ENCODE assay signal across 29 cellular contexts in genomic region chr21:35058058-35058457, GRCh38.
"Had no signal": no experiment of that assay in that cellular context is flagged by ENCODE, and none has a peak within 500 bp of the region (broad histone marks: within the 10 kb centered on the region; RNA-seq: fewer than 3 reads in every experiment).

No MANE protein-coding gene starts in this region.

- H3K4me1 ChIP-seq: Peyer's patch had no signal

- H3K27ac ChIP-seq: Peyer's patch, WERI-Rb-1 had no signal

- H3K27me3 Mint-ChIP-seq: activated CD8-positive, alpha-beta T cell treated with anti-CD3 and anti-CD28 coated beads for 36 hours; activated naive CD8-positive, alpha-beta T cell; activated naive CD8-positive, alpha-beta T cell treated with anti-CD3 and anti-CD28 coated beads, Interleukin-2, amount 50 U/mL, for 24 hours; brain; T-cell; T-helper 17 cell had no signal

- H3K36me3 ChIP-seq: Peyer's patch, WERI-Rb-1 had no signal

- H3K9me3 Mint-ChIP-seq: activated CD8-positive, alpha-beta T cell treated with anti-CD3 and anti-CD28 coated beads for 36 hours; activated naive CD4-positive, alpha-beta T cell treated with anti-CD3 and anti-CD28 coated beads for 36 hours; activated naive CD8-positive, alpha-beta T cell treated with anti-CD3 and anti-CD28 coated beads, Interleukin-2, amount 50 U/mL, for 24 hours; activated T-helper 1 cell treated with anti-CD3 and anti-CD28 coated beads, Interleukin-12 subunit alpha, Interleukin-12 subunit beta, Interleukin-2, Interleukin-4 antibody, amounts not matched to agents 30 ng/mL and 10 ng/mL and 1 ng/mL, durations not matched to agents 14 hours and 24 hours and 36 hours; brain; T-cell had no signal

- H3K4me3 ChIP-seq: Peyer's patch had no signal

- H3K27ac Mint-ChIP-seq: activated CD8-positive, alpha-beta T cell treated with anti-CD3 and anti-CD28 coated beads for 36 hours; activated naive CD4-positive, alpha-beta T cell treated with anti-CD3 and anti-CD28 coated beads for 36 hours; activated naive CD8-positive, alpha-beta T cell treated with anti-CD3 and anti-CD28 coated beads, Interleukin-2, amount 50 U/mL, for 24 hours; brain; T-cell; T-helper 17 cell had no signal

- H3K36me3 Mint-ChIP-seq: activated naive CD8-positive, alpha-beta T cell; brain; T-cell had no signal

- DNase-seq: activated CD4-positive, alpha-beta T cell treated with anti-CD3 and anti-CD28 coated beads for 1 hour; activated CD4-positive, alpha-beta T cell treated with anti-CD3 and anti-CD28 coated beads for 48 hours; activated CD4-positive, CD25-positive, alpha-beta regulatory T cell; activated CD8-positive, alpha-beta T cell treated with anti-CD3 and anti-CD28 coated beads for 36 hours; activated effector memory CD4-positive, alpha-beta T cell treated with anti-CD3 and anti-CD28 coated beads, Interleukin-2, amount 50 U/mL, for 16 hours; activated naive CD4-positive, alpha-beta T cell treated with anti-CD3 and anti-CD28 coated beads for 36 hours; activated naive CD8-positive, alpha-beta T cell treated with anti-CD3 and anti-CD28 coated beads, Interleukin-2, amount 50 U/mL, for 24 hours; activated T-cell treated with anti-CD3 and anti-CD28 coated beads, Interleukin-2, amount 50 U/mL, for 1 hour; anterior cingulate cortex; Karpas-422; NCI-H1048; NCI-H1105 treated with DMSO at 0.1 percent for 48 hours; NCI-H1436; NCI-H1694; NCI-H1930; NCI-H2081 treated with DMSO at 0.1 percent for 48 hours; NCI-H345; NCI-H524 treated with DMSO at 0.1 percent for 48 hours; PC-3; Peyer's patch; SHP77 treated with DMSO at 0.1 percent for 48 hours; T-cell; T-helper 17 cell; T1000; WERI-Rb-1 had no signal

- H3K4me3 Mint-ChIP-seq: activated CD8-positive, alpha-beta T cell treated with anti-CD3 and anti-CD28 coated beads for 36 hours; activated naive CD4-positive, alpha-beta T cell treated with anti-CD3 and anti-CD28 coated beads for 36 hours; activated naive CD8-positive, alpha-beta T cell; activated naive CD8-positive, alpha-beta T cell treated with anti-CD3 and anti-CD28 coated beads, Interleukin-2, amount 50 U/mL, for 24 hours; activated T-helper 1 cell treated with anti-CD3 and anti-CD28 coated beads, Interleukin-12 subunit alpha, Interleukin-12 subunit beta, Interleukin-2, Interleukin-4 antibody, amounts not matched to agents 30 ng/mL and 10 ng/mL and 1 ng/mL, durations not matched to agents 14 hours and 24 hours and 36 hours; brain; T-cell; T-helper 17 cell had no signal

- H3K27me3 ChIP-seq: Peyer's patch had no signal

- H3K9me3 ChIP-seq: Peyer's patch had no signal

- ATAC-seq: activated CD8-positive, alpha-beta T cell treated with anti-CD3 and anti-CD28 coated beads for 36 hours; PC-3; SK-N-SH treated with all-trans-retinoic acid at 6 μM for 48 hours; T-cell; T-helper 17 cell had no signal
